In the genomic region with DNA sequence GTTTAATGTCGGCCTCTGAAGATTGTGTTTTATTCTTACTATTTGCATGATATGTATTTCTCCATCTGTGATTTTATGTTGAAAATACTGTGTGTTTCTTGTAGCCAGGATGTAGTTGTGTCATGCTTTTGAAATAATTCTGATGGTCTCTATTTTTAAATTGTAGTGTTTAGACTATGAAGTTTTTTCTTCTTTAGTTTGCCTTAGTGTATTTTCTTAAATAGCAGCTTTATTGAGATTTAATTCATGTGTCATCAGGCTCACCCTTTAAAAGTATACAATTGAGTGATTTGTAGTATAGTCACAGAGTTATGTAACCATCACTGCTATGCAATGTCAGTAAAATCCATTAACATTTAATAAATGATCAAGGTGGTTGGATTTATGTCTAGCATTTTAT, we compare ENCODE assay signal across 20 cellular contexts.
DNase-seq lines count a peak whose midpoint lies in the region; ATAC-seq and TF ChIP-seq lines count a peak whose summit lies in the region.
"Had no signal": no experiment of that assay in that cellular context is flagged by ENCODE, and none has a peak within 500 bp of the region (broad histone marks: within the 10 kb centered on the region; RNA-seq: fewer than 3 reads in every experiment).

No MANE protein-coding gene starts in this region.

- TF ChIP-seq CTCF in fibroblast of lung (conservative IDR thresholded peaks at IDR 0.05 in 1 of 2, IDR thresholded peaks at IDR 0.05 in 1 of 2; ENCODE audit: low read depth in 1 of 2, low read length in 2 of 2) = no peak
- TF ChIP-seq CTCF in endodermal cell (conservative IDR thresholded peaks at IDR 0.05) = no peak

- H3K9me3 ChIP-seq in T-helper 17 cell (ENCODE audit: control insufficient read depth, low read length, poor library complexity, severe bottlenecking) = no peaks in the 10 kb centered on the region
- H3K9me3 ChIP-seq in fibroblast of lung (ENCODE audit: control insufficient read depth, insufficient read depth, low read depth, low read length) = no peaks in the 10 kb centered on the region
- H3K9me3 ChIP-seq in endodermal cell (ENCODE audit: control insufficient read depth, low read length) = no peaks in the 10 kb centered on the region
- H3K9me3 ChIP-seq: A549; BE2C; BLaER1 treated with 17β-estradiol and CSF1 and Interleukin-3, amounts not matched to agents 10 nM and 100 nM had no signal

- no peak overlapping the region for H3K4me3 ChIP-seq in fibroblast of lung (replicated peaks in 1 of 4; ENCODE audit: control extremely low read depth in 1 of 4, insufficient read depth in 1 of 4, low read depth in 3 of 4, low read length in 4 of 4)
- no peak overlapping the region for H3K4me3 ChIP-seq in endodermal cell (ENCODE audit: low read length)
- H3K4me3 ChIP-seq: A549; BLaER1 treated with 17β-estradiol and CSF1 and Interleukin-3, amounts not matched to agents 10 nM and 100 nM; GM23248 had no signal

- no peaks in the 10 kb centered on the region for H3K79me2 ChIP-seq in fibroblast of lung (ENCODE audit: control insufficient read depth, insufficient read depth, low read length)

- no peak overlapping the region for H2AFZ ChIP-seq in fibroblast of lung (ENCODE audit: low read length)
- H2AFZ ChIP-seq: GM23248 had no signal

- no peak for ATAC-seq in T-helper 17 cell
- no peak for ATAC-seq in GM18858 (IDR thresholded peaks at IDR 0.05; ENCODE audit: unreplicated experiment)
- ATAC-seq: A549 had no signal

- H3K9me3 Mint-ChIP-seq in activated T-helper 2 cell treated with anti-CD3 and anti-CD28 coated beads, Interferon-gamma antibody, Interleukin-2, Interleukin-4, amounts not matched to agents 10 μg/mL and 5 μg/mL and 100 μg/mL, durations not matched to agents 14 hours and 24 hours and 36 hours = no peaks in the 10 kb centered on the region
- peaks cover 2% of the 10 kb centered on the region for H3K9me3 Mint-ChIP-seq in endodermal cell
- H3K9me3 Mint-ChIP-seq: CD4-positive, alpha-beta T cell; CD8-positive, alpha-beta memory T cell; H9 had no signal

- H3K9ac ChIP-seq in fibroblast of lung (ENCODE audit: insufficient read depth, low read length) (no peak overlapping the region), endodermal cell (ENCODE audit: extremely low read depth, low read length, poor library complexity, severe bottlenecking) (no peak overlapping the region)
- H3K9ac ChIP-seq: BLaER1 treated with 17β-estradiol and CSF1 and Interleukin-3, amounts not matched to agents 10 nM and 100 nM; GM23248 had no signal

- 91% methylated on average over 1 of the region's 1 CpG; no CpG with 5 or more reads in 1 of the 2 experiments for WGBS in endodermal cell (ENCODE audit: insufficient coverage in 1 of 2, insufficient read length in 1 of 2), 2 experiments

- no peaks in the 10 kb centered on the region for H3K4me1 ChIP-seq in fibroblast of lung (ENCODE audit: control insufficient read depth, extremely low read depth, insufficient read depth, low read length)
- no peaks in the 10 kb centered on the region for H3K4me1 ChIP-seq in endodermal cell (ENCODE audit: control insufficient read depth, insufficient read depth, low read length)
- H3K4me1 ChIP-seq: A549; BE2C; BLaER1 treated with 17β-estradiol and CSF1 and Interleukin-3, amounts not matched to agents 10 nM and 100 nM had no signal

- peaks cover 3% of the 10 kb centered on the region for H3K36me3 Mint-ChIP-seq in T-helper 17 cell (ENCODE audit: low read depth)
- H3K36me3 Mint-ChIP-seq in activated T-helper 2 cell treated with anti-CD3 and anti-CD28 coated beads, Interferon-gamma antibody, Interleukin-2, Interleukin-4, amounts not matched to agents 10 μg/mL and 5 μg/mL and 100 μg/mL, durations not matched to agents 14 hours and 24 hours and 36 hours (ENCODE audit: low read depth) = no peaks in the 10 kb centered on the region
- peaks cover 52% of the 10 kb centered on the region for H3K36me3 Mint-ChIP-seq in endodermal cell (ENCODE audit: low read depth)

- H3K36me3 ChIP-seq in fibroblast of lung (ENCODE audit: control insufficient read depth, insufficient read depth, low read length) (no peaks in the 10 kb centered on the region), endodermal cell (ENCODE audit: control insufficient read depth, insufficient read depth, low read length) (peaks cover 30% of the 10 kb centered on the region)
- H3K36me3 ChIP-seq: BE2C; BLaER1 treated with 17β-estradiol and CSF1 and Interleukin-3, amounts not matched to agents 10 nM and 100 nM had no signal

- H3K27me3 ChIP-seq in fibroblast of lung (ENCODE audit: control insufficient read depth, insufficient read depth, low read length) (no peaks in the 10 kb centered on the region), endodermal cell (ENCODE audit: control insufficient read depth, insufficient read depth, low read length, poor library complexity, severe bottlenecking) (no peaks in the 10 kb centered on the region)
- H3K27me3 ChIP-seq: BE2C; BLaER1 treated with 17β-estradiol and CSF1 and Interleukin-3, amounts not matched to agents 10 nM and 100 nM had no signal

- H3K27me3 Mint-ChIP-seq in T-helper 17 cell (no peaks in the 10 kb centered on the region), endodermal cell (ENCODE audit: insufficient read depth) (no peaks in the 10 kb centered on the region)
- H3K27me3 Mint-ChIP-seq in activated T-helper 2 cell treated with anti-CD3 and anti-CD28 coated beads, Interferon-gamma antibody, Interleukin-2, Interleukin-4, amounts not matched to agents 10 μg/mL and 5 μg/mL and 100 μg/mL, durations not matched to agents 14 hours and 24 hours and 36 hours (ENCODE audit: low read depth) = peaks cover 2% of the 10 kb centered on the region
- H3K27me3 Mint-ChIP-seq: CD4-positive, alpha-beta T cell; CD8-positive, alpha-beta memory T cell had no signal

- no peak overlapping the region for H3K4me3 Mint-ChIP-seq in T-helper 17 cell
- no peak overlapping the region for H3K4me3 Mint-ChIP-seq in activated T-helper 2 cell treated with anti-CD3 and anti-CD28 coated beads, Interferon-gamma antibody, Interleukin-2, Interleukin-4, amounts not matched to agents 10 μg/mL and 5 μg/mL and 100 μg/mL, durations not matched to agents 14 hours and 24 hours and 36 hours (ENCODE audit: low read depth)
- no peak overlapping the region for H3K4me3 Mint-ChIP-seq in endodermal cell
- H3K4me3 Mint-ChIP-seq: CD14-positive monocyte; CD4-positive, alpha-beta T cell; CD8-positive, alpha-beta memory T cell; H9 had no signal

- H3K4me1 Mint-ChIP-seq in T-helper 17 cell (peaks cover 3% of the 10 kb centered on the region), endodermal cell (no peaks in the 10 kb centered on the region)
- peaks cover 5% of the 10 kb centered on the region for H3K4me1 Mint-ChIP-seq in activated T-helper 2 cell treated with anti-CD3 and anti-CD28 coated beads, Interferon-gamma antibody, Interleukin-2, Interleukin-4, amounts not matched to agents 10 μg/mL and 5 μg/mL and 100 μg/mL, durations not matched to agents 14 hours and 24 hours and 36 hours (ENCODE audit: low read depth)

- peak; percentile 9 for DNase-seq in HCEC 1CT
- no peak for DNase-seq in T-helper 17 cell
- DNase-seq in fibroblast of lung (ENCODE audit: low read depth in 2 of 2) = no peak
- DNase-seq in DMS53 (lab: John Stamatoyannopoulos, UW) = no peak
- no peak for DNase-seq in activated T-helper 2 cell treated with anti-CD3 and anti-CD28 coated beads, Interferon-gamma antibody, Interleukin-2, Interleukin-4, amounts not matched to agents 10 μg/mL and 5 μg/mL and 100 μg/mL, durations not matched to agents 14 hours and 24 hours and 36 hours (ENCODE audit: low spot score)
- no peak for DNase-seq in endodermal cell
- DNase-seq: 8988T; ACHN; AML-193; BE2C; CD4-positive, alpha-beta T cell; CD8-positive, alpha-beta memory T cell; DMS 273 treated with DMSO at 0.1 percent for 48 hours; DND-41; GM23248; H9 had no signal

- H4K20me1 ChIP-seq in fibroblast of lung (ENCODE audit: control insufficient read depth, extremely low read depth, insufficient read depth, low read length) = no peaks in the 10 kb centered on the region
- H4K20me1 ChIP-seq: BLaER1 treated with 17β-estradiol and CSF1 and Interleukin-3, amounts not matched to agents 10 nM and 100 nM had no signal

- intact Hi-C loops in activated T-helper 2 cell treated with anti-CD3 and anti-CD28 coated beads, Interferon-gamma antibody, Interleukin-2, Interleukin-4, amounts not matched to agents 10 μg/mL and 5 μg/mL and 100 μg/mL, durations not matched to agents 14 hours and 24 hours and 36 hours (cut with micrococcal nuclease) = no loop called here

- no peak overlapping the region for H3K27ac ChIP-seq in fibroblast of lung (ENCODE audit: insufficient read depth, low read length)
- no peak overlapping the region for H3K27ac ChIP-seq in endodermal cell (ENCODE audit: low read depth, low read length)
- H3K27ac ChIP-seq: A549; BLaER1 treated with 17β-estradiol and CSF1 and Interleukin-3, amounts not matched to agents 10 nM and 100 nM; GM23248 had no signal

- peak overlapping the region; percentile 8 for H3K4me2 ChIP-seq in fibroblast of lung (ENCODE audit: extremely low read depth, insufficient read depth, low read length)
- H3K4me2 ChIP-seq: A549; BLaER1 treated with 17β-estradiol and CSF1 and Interleukin-3, amounts not matched to agents 10 nM and 100 nM had no signal

- H3K27ac Mint-ChIP-seq in T-helper 17 cell (peak overlapping the region; percentile 16), endodermal cell (no peak overlapping the region)
- no peak overlapping the region for H3K27ac Mint-ChIP-seq in activated T-helper 2 cell treated with anti-CD3 and anti-CD28 coated beads, Interferon-gamma antibody, Interleukin-2, Interleukin-4, amounts not matched to agents 10 μg/mL and 5 μg/mL and 100 μg/mL, durations not matched to agents 14 hours and 24 hours and 36 hours
- H3K27ac Mint-ChIP-seq: CD14-positive monocyte; CD4-positive, alpha-beta T cell had no signal
